1 cellular context compared by ENCODE assay signal in the genomic region with DNA sequence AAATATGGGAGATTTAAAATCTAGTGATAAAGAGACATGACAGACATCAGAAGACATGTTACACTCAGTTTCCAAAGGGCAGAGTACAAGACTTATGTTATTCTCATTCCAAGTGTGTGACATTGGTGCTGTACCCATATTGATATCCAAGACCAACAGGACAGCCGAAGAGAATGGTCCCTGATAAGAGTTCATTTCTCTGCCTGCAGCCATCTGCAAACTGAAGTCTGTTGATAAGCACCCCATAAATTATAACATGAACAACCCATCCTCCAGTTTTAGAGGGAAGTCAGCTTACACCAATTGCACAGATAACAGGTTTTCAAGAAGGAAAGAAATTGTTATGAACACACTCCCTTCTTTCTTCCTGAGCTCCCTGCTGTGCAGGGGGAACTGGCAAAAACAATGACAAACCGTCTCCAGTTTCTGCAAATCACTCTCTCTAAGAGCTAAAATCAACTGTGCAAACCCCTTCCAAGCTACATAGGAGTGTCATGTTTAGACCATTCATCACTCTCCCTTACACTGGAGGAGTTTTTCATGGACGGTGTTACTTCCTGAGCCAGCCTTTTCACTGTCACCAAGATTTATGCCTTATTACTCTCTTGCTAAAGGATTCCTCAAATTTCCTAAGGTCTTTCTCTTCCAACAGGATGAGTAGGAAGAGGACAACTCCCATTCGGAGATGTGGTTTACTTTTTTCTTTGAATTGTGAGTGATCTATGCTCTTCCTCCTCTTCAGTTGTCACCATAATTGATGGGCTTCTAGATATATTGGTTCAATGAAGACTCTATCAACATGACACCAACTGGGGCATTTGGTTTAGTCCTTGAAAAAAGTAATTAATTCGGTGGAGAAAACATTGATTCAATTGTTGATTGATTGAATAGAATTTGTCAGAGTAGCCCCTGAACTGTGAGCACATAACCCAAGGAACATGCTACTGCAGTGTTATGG.
TF ChIP-seq lines count a peak whose summit lies in the region.

No MANE protein-coding gene starts in this region.

TF ChIP-seq in K562, 482 proteins besides CTCF, POLR2A, EP300 and RAD21 (continued from another document and continues in another):
- TF ChIP-seq, protein P1, sequence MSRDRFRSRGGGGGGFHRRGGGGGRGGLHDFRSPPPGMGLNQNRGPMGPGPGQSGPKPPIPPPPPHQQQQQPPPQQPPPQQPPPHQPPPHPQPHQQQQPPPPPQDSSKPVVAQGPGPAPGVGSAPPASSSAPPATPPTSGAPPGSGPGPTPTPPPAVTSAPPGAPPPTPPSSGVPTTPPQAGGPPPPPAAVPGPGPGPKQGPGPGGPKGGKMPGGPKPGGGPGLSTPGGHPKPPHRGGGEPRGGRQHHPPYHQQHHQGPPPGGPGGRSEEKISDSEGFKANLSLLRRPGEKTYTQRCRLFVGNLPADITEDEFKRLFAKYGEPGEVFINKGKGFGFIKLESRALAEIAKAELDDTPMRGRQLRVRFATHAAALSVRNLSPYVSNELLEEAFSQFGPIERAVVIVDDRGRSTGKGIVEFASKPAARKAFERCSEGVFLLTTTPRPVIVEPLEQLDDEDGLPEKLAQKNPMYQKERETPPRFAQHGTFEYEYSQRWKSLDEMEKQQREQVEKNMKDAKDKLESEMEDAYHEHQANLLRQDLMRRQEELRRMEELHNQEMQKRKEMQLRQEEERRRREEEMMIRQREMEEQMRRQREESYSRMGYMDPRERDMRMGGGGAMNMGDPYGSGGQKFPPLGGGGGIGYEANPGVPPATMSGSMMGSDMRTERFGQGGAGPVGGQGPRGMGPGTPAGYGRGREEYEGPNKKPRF (IDR thresholded peaks at IDR 0.05; ENCODE audit: low read depth, low read length): no peak
- TF ChIP-seq, protein P2, sequence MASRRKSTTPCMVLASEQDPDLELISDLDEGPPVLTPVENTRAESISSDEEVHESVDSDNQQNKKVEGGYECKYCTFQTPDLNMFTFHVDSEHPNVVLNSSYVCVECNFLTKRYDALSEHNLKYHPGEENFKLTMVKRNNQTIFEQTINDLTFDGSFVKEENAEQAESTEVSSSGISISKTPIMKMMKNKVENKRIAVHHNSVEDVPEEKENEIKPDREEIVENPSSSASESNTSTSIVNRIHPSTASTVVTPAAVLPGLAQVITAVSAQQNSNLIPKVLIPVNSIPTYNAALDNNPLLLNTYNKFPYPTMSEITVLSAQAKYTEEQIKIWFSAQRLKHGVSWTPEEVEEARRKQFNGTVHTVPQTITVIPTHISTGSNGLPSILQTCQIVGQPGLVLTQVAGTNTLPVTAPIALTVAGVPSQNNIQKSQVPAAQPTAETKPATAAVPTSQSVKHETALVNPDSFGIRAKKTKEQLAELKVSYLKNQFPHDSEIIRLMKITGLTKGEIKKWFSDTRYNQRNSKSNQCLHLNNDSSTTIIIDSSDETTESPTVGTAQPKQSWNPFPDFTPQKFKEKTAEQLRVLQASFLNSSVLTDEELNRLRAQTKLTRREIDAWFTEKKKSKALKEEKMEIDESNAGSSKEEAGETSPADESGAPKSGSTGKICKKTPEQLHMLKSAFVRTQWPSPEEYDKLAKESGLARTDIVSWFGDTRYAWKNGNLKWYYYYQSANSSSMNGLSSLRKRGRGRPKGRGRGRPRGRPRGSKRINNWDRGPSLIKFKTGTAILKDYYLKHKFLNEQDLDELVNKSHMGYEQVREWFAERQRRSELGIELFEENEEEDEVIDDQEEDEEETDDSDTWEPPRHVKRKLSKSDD (conservative IDR thresholded peaks at IDR 0.05; ENCODE audit: low read length): no peak
- TF ChIP-seq FOXP4 (CRISPR knock-in tag; IDR thresholded peaks at IDR 0.05; ENCODE audit: borderline replicate concordance) (no peak), ZNF239 (CRISPR knock-in tag; IDR thresholded peaks at IDR 0.05) (peak; percentile 55; the same call in 1 of the 2 replicates), NFXL1 (CRISPR knock-in tag; IDR thresholded peaks at IDR 0.05) (no peak), MLLT1 (IDR thresholded peaks at IDR 0.05) (no peak), ZNF282 (CRISPR knock-in tag; IDR thresholded peaks at IDR 0.05) (no peak), VEZF1 (CRISPR knock-in tag; IDR thresholded peaks at IDR 0.05) (peak; percentile 62), ZNF586 (CRISPR knock-in tag; conservative IDR thresholded peaks at IDR 0.05) (no peak), ZNF778 (CRISPR knock-in tag; IDR thresholded peaks at IDR 0.05) (no peak), GATAD2B (IDR thresholded peaks at IDR 0.05; ENCODE audit: borderline replicate concordance) (peak; percentile 73; the same call in 1 of the 2 replicates)
- TF ChIP-seq, protein P3, sequence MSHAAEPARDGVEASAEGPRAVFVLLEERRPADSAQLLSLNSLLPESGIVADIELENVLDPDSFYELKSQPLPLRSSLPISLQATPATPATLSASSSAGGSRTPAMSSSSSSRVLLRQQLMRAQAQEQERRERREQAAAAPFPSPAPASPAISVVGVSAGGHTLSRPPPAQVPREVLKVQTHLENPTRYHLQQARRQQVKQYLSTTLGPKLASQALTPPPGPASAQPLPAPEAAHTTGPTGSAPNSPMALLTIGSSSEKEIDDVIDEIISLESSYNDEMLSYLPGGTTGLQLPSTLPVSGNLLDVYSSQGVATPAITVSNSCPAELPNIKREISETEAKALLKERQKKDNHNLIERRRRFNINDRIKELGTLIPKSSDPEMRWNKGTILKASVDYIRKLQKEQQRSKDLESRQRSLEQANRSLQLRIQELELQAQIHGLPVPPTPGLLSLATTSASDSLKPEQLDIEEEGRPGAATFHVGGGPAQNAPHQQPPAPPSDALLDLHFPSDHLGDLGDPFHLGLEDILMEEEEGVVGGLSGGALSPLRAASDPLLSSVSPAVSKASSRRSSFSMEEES (CRISPR knock-in tag; IDR thresholded peaks at IDR 0.05): no peak
- TF ChIP-seq, protein P4, sequence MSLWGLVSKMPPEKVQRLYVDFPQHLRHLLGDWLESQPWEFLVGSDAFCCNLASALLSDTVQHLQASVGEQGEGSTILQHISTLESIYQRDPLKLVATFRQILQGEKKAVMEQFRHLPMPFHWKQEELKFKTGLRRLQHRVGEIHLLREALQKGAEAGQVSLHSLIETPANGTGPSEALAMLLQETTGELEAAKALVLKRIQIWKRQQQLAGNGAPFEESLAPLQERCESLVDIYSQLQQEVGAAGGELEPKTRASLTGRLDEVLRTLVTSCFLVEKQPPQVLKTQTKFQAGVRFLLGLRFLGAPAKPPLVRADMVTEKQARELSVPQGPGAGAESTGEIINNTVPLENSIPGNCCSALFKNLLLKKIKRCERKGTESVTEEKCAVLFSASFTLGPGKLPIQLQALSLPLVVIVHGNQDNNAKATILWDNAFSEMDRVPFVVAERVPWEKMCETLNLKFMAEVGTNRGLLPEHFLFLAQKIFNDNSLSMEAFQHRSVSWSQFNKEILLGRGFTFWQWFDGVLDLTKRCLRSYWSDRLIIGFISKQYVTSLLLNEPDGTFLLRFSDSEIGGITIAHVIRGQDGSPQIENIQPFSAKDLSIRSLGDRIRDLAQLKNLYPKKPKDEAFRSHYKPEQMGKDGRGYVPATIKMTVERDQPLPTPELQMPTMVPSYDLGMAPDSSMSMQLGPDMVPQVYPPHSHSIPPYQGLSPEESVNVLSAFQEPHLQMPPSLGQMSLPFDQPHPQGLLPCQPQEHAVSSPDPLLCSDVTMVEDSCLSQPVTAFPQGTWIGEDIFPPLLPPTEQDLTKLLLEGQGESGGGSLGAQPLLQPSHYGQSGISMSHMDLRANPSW (CRISPR knock-in tag; IDR thresholded peaks at IDR 0.05): no peak
- TF ChIP-seq, protein P5, sequence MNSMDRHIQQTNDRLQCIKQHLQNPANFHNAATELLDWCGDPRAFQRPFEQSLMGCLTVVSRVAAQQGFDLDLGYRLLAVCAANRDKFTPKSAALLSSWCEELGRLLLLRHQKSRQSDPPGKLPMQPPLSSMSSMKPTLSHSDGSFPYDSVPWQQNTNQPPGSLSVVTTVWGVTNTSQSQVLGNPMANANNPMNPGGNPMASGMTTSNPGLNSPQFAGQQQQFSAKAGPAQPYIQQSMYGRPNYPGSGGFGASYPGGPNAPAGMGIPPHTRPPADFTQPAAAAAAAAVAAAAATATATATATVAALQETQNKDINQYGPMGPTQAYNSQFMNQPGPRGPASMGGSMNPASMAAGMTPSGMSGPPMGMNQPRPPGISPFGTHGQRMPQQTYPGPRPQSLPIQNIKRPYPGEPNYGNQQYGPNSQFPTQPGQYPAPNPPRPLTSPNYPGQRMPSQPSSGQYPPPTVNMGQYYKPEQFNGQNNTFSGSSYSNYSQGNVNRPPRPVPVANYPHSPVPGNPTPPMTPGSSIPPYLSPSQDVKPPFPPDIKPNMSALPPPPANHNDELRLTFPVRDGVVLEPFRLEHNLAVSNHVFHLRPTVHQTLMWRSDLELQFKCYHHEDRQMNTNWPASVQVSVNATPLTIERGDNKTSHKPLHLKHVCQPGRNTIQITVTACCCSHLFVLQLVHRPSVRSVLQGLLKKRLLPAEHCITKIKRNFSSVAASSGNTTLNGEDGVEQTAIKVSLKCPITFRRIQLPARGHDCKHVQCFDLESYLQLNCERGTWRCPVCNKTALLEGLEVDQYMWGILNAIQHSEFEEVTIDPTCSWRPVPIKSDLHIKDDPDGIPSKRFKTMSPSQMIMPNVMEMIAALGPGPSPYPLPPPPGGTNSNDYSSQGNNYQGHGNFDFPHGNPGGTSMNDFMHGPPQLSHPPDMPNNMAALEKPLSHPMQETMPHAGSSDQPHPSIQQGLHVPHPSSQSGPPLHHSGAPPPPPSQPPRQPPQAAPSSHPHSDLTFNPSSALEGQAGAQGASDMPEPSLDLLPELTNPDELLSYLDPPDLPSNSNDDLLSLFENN (IDR thresholded peaks at IDR 0.05; ENCODE audit: low read depth in 2 of 2, low read length in 2 of 2): peak in 1 of 2 experiments; percentile 97; a peak in 2 of 4 replicates
